30 cellular contexts compared by ENCODE assay signal in the genomic region with DNA sequence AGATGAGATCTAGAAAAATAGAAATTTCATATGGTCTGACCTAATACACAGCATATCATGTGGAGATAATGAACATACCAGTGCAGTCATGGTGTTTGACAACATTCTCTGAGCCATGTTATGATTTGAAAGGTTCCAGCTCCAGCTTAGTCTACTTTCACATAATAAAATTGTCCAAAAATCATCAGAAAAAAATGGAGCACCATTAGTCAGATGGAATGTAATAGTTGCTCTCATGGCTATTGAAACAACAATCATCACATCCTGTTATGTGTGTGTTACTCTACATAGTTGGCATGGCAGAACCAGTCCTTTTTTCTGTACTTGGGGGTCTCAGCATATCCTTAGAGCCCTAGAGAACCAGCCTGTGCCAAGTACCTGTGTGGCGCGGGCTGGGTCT.
"Had no signal": no experiment of that assay in that cellular context is flagged by ENCODE, and none has a peak within 500 bp of the region (broad histone marks: within the 10 kb centered on the region; RNA-seq: fewer than 3 reads in every experiment).

No MANE protein-coding gene starts in this region.

- H3K4me1 ChIP-seq: esophagus squamous epithelium, right lobe of liver had no signal

- H3K36me3 ChIP-seq: esophagus squamous epithelium, ovary, right lobe of liver, thoracic aorta, WERI-Rb-1 had no signal

- H3K9me3 ChIP-seq: esophagus squamous epithelium, ovary, right lobe of liver, thoracic aorta had no signal

- H3K4me3 ChIP-seq: esophagus squamous epithelium, ovary, right lobe of liver, skin epidermis, thoracic aorta had no signal

- H3K27me3 ChIP-seq: esophagus squamous epithelium, ovary, right lobe of liver had no signal

- ATAC-seq: activated CD4-positive, CD25-positive, alpha-beta regulatory T cell treated with anti-CD3 and anti-CD28 coated beads, Interleukin-2, amount 50 U/mL, for 24 hours; left colon; right lobe of liver; stimulated activated naive CD8-positive, alpha-beta T cell treated with anti-CD3 and anti-CD28 coated beads, Interleukin-15, Interleukin-2, amounts not matched to agents 100 U/mL and 50 U/mL, for 24 hours had no signal

- H3K27ac ChIP-seq: epithelial cell of prostate, esophagus squamous epithelium, ovary, right lobe of liver, skin epidermis, thoracic aorta, WERI-Rb-1 had no signal

- FAIRE-seq: colon, endometrium, kidney had no signal

- DNase-seq: activated CD4-positive, alpha-beta T cell treated with anti-CD3 and anti-CD28 coated beads for 48 hours; activated CD4-positive, alpha-beta T cell treated with anti-CD3 and anti-CD28 coated beads, Interleukin-2, amount 50 U/mL, for 48 hours; activated CD8-positive, alpha-beta memory T cell treated with anti-CD3 and anti-CD28 coated beads for 24 hours; activated effector memory CD4-positive, alpha-beta T cell treated with Interleukin-2 at 50 U/mL for 16 hours; activated naive CD4-positive, alpha-beta T cell treated with Interleukin-2 at 50 U/mL for 16 hours; anterior cingulate cortex; caudate nucleus; dermis blood vessel endothelial cell; effector CD8-positive, alpha-beta T cell; esophagus squamous epithelium; head of caudate nucleus; hypothalamus; immature natural killer cell; kidney; left colon; naive B cell; ovary; right lobe of liver; stimulated activated CD4-positive, alpha-beta T cell treated with anti-CD3 and anti-CD28 coated beads, Interleukin-12 subunit alpha, Interleukin-12 subunit beta, amount 100 ng/mL, for 4 hours; stimulated activated CD4-positive, alpha-beta T cell treated with anti-CD3 and anti-CD28 coated beads, Interleukin-4, amount 100 ng/mL, for 1 hour; stimulated activated naive CD8-positive, alpha-beta T cell treated with anti-CD3 and anti-CD28 coated beads, Interleukin-15, Interleukin-2, amounts not matched to agents 100 U/mL and 50 U/mL, for 24 hours; T1000; trophoblast cell; WERI-Rb-1 had no signal
